30 cellular contexts compared by ENCODE assay signal in genomic region chr7:4626318-4626845, GRCh38.
"Had no signal": no experiment of that assay in that cellular context is flagged by ENCODE, and none has a peak within 500 bp of the region (broad histone marks: within the 10 kb centered on the region; RNA-seq: fewer than 3 reads in every experiment).

No MANE protein-coding gene starts in this region.

- H3K27me3 ChIP-seq: body of pancreas, breast epithelium had no signal

- H3K27ac ChIP-seq: adrenal gland, body of pancreas, breast epithelium, RWPE1 had no signal

- DNase-seq: activated CD4-positive, alpha-beta T cell treated with anti-CD3 and anti-CD28 coated beads for 36 hours; activated CD4-positive, alpha-beta T cell treated with anti-CD3 and anti-CD28 coated beads, Interleukin-2, amount 10 ng/mL, durations not matched to agents 7 days and 5 days; activated CD4-positive, alpha-beta T cell treated with anti-CD3 and anti-CD28 coated beads, Interleukin-2, amount 50 U/mL, for 48 hours; activated CD8-positive, alpha-beta memory T cell treated with anti-CD3 and anti-CD28 coated beads, Interleukin-2, amount 50 U/mL, for 4 hours; activated CD8-positive, alpha-beta T cell treated with anti-CD3 and anti-CD28 coated beads, Interleukin-2, amount 10 ng/mL, durations not matched to agents 7 days and 5 days; activated gamma-delta T cell treated with Interleukin-2 at 50 U/mL for 16 hours; activated naive CD4-positive, alpha-beta T cell treated with anti-CD3 and anti-CD28 coated beads for 36 hours; activated T-cell treated with anti-CD3 and anti-CD28 coated beads for 4 hours; activated T-cell treated with anti-CD3 and anti-CD28 coated beads, Interleukin-2, amount 50 U/mL, for 4 hours; body of pancreas; NCI-H1092 treated with DMSO at 0.1 percent for 48 hours; NCI-H1417 treated with DMSO at 0.1 percent for 48 hours; NCI-H187; NCI-H2029 treated with DMSO at 0.1 percent for 48 hours; NCI-H2107; NCI-H2171; NCI-H510A; NCI-H526; NCI-H748 treated with DMSO at 0.1 percent for 48 hours; NK-92 treated with Interleukin-12 subunit alpha and Interleukin-12 subunit beta, amount 100 ng/mL, for 24 hours; PC-3; Right ventricle myocardium superior; SW 1271; T-helper 1 cell had no signal

- H3K27ac Mint-ChIP-seq: activated CD4-positive, alpha-beta T cell treated with anti-CD3 and anti-CD28 coated beads for 36 hours; activated CD4-positive, alpha-beta T cell treated with anti-CD3 and anti-CD28 coated beads, Interleukin-2, amount 10 ng/mL, durations not matched to agents 7 days and 5 days; activated CD8-positive, alpha-beta T cell treated with anti-CD3 and anti-CD28 coated beads, Interleukin-2, amount 10 ng/mL, durations not matched to agents 7 days and 5 days; activated naive CD4-positive, alpha-beta T cell treated with anti-CD3 and anti-CD28 coated beads for 36 hours; activated naive CD4-positive, alpha-beta T cell treated with anti-CD3 and anti-CD28 coated beads, Interleukin-2, amount 50 U/mL, for 72 hours; activated T-helper 1 cell treated with anti-CD3 and anti-CD28 coated beads, Interleukin-12 subunit alpha, Interleukin-12 subunit beta, Interleukin-2, Interleukin-4 antibody, amounts not matched to agents 30 ng/mL and 10 ng/mL and 1 ng/mL, durations not matched to agents 14 hours and 24 hours and 36 hours had no signal

- H3K27me3 Mint-ChIP-seq: activated CD4-positive, alpha-beta T cell treated with anti-CD3 and anti-CD28 coated beads for 36 hours; activated CD4-positive, alpha-beta T cell treated with anti-CD3 and anti-CD28 coated beads, Interleukin-2, amount 10 ng/mL, durations not matched to agents 7 days and 5 days had no signal

- H3K36me3 ChIP-seq: adrenal gland, breast epithelium had no signal

- ATAC-seq: activated CD4-positive, alpha-beta T cell treated with anti-CD3 and anti-CD28 coated beads for 36 hours; activated CD4-positive, CD25-positive, alpha-beta regulatory T cell treated with anti-CD3 and anti-CD28 coated beads, Interleukin-2, amount 50 U/mL, for 24 hours; activated CD8-positive, alpha-beta T cell treated with anti-CD3 and anti-CD28 coated beads, Interleukin-2, amount 10 ng/mL, durations not matched to agents 7 days and 5 days; activated naive CD4-positive, alpha-beta T cell treated with anti-CD3 and anti-CD28 coated beads, Interleukin-2, amount 50 U/mL, for 72 hours; activated T-cell treated with anti-CD3 and anti-CD28 coated beads, Interleukin-2, amount 50 U/mL, for 4 hours; body of pancreas; PC-3 had no signal

- H3K4me3 Mint-ChIP-seq: activated CD4-positive, alpha-beta T cell treated with anti-CD3 and anti-CD28 coated beads for 36 hours; activated CD4-positive, alpha-beta T cell treated with anti-CD3 and anti-CD28 coated beads, Interleukin-2, amount 10 ng/mL, durations not matched to agents 7 days and 5 days; activated CD8-positive, alpha-beta T cell treated with anti-CD3 and anti-CD28 coated beads, Interleukin-2, amount 10 ng/mL, durations not matched to agents 7 days and 5 days; activated naive CD4-positive, alpha-beta T cell treated with anti-CD3 and anti-CD28 coated beads for 36 hours; activated T-cell treated with anti-CD3 and anti-CD28 coated beads, Interleukin-2, amount 50 U/mL, for 4 hours; activated T-helper 1 cell treated with anti-CD3 and anti-CD28 coated beads, Interleukin-12 subunit alpha, Interleukin-12 subunit beta, Interleukin-2, Interleukin-4 antibody, amounts not matched to agents 30 ng/mL and 10 ng/mL and 1 ng/mL, durations not matched to agents 14 hours and 24 hours and 36 hours had no signal

- H3K4me3 ChIP-seq: adrenal gland, body of pancreas, breast epithelium had no signal

- H3K9me3 ChIP-seq: adrenal gland, body of pancreas had no signal
